Comparison of ENCODE assay signal across 1 cellular context in the genomic region with DNA sequence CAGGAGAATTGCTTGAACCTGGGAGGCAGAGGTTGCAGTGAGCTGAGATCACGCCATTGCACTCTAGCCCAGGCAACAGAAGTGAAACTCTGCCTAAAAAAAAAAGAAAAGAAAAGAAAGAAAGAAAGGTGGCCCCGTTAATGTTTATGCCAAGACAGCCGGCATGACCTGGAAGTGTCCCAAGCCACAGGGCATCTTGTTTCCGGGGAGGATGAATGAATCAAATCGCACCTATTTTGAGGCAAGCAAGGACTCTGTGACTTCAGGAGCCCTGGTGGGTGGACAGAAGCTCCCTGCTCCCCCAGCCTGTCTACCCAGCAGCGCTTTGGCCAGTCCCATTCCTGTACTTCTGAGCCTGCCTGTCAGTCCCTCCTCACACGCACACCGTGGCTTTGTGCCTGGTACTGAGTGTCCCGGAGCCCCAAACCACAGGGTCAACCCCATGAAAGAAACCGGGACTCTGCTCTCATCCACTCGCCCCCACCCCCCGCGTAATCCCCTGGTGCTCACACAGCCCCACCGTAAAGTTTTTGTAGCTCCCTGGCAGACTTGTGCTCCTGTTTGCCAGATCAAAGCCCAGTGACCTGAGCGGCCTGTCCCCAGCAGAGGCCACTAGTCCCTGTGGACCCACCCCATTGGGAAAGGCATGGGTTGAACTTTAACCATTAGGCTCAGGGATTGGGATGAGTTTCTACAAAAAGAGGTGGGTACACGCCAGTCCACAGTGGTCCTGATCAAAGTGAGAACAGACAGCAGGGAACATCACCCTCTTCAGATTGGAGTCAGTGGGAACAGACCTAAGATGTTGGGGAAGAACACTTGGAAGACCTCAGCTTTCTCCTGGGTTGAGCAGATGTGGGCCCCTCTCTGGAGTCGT.
TF ChIP-seq lines count a peak whose summit lies in the region.

No MANE protein-coding gene starts in this region.

TF ChIP-seq in HepG2, 621 proteins besides CTCF, POLR2A, EP300 and RAD21 (continued from another document):
- TF ChIP-seq, protein P1, sequence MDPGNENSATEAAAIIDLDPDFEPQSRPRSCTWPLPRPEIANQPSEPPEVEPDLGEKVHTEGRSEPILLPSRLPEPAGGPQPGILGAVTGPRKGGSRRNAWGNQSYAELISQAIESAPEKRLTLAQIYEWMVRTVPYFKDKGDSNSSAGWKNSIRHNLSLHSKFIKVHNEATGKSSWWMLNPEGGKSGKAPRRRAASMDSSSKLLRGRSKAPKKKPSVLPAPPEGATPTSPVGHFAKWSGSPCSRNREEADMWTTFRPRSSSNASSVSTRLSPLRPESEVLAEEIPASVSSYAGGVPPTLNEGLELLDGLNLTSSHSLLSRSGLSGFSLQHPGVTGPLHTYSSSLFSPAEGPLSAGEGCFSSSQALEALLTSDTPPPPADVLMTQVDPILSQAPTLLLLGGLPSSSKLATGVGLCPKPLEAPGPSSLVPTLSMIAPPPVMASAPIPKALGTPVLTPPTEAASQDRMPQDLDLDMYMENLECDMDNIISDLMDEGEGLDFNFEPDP (CRISPR knock-in tag; conservative IDR thresholded peaks at IDR 0.05) = no peak
- no peak for TF ChIP-seq JUNB (CRISPR knock-in tag; IDR thresholded peaks at IDR 0.05; ENCODE audit: borderline replicate concordance)
- TF ChIP-seq SMYD3 (CRISPR knock-in tag; IDR thresholded peaks at IDR 0.05) = peak; percentile 87; the same call in 1 of the 2 replicates
- peak; percentile 49; the same call in 1 of the 2 replicates for TF ChIP-seq ZNF142 (CRISPR knock-in tag; IDR thresholded peaks at IDR 0.05)
- TF ChIP-seq ZZZ3 (CRISPR knock-in tag; IDR thresholded peaks at IDR 0.05; ENCODE audit: borderline replicate concordance) = no peak
- TF ChIP-seq CBX5 (CRISPR knock-in tag; IDR thresholded peaks at IDR 0.05; ENCODE audit: borderline replicate concordance) = peak; percentile 57; the same call in 1 of the 2 replicates
- TF ChIP-seq ZNF644 (CRISPR knock-in tag; IDR thresholded peaks at IDR 0.05; ENCODE audit: low read depth) = peak; percentile 95
- TF ChIP-seq ATF7 (IDR thresholded peaks at IDR 0.05) = 0 out of 2 replicates have a peak, but pooled peaks have one; percentile 5
- TF ChIP-seq ATF7 (CRISPR knock-in tag; IDR thresholded peaks at IDR 0.05) = no peak
- peak; percentile 75; the same call in 1 of the 2 replicates for TF ChIP-seq ZNF17 (CRISPR knock-in tag; IDR thresholded peaks at IDR 0.05)
- no peak for TF ChIP-seq ZKSCAN1 (IDR thresholded peaks at IDR 0.05; ENCODE audit: low read length)
- TF ChIP-seq XBP1 (CRISPR knock-in tag; IDR thresholded peaks at IDR 0.05) = 0 out of 2 replicates have a peak, but pooled peaks have one; percentile 36
- no peak for TF ChIP-seq RBM39 (IDR thresholded peaks at IDR 0.05; ENCODE audit: low read depth, low read length, poor library complexity, severe bottlenecking)
- peak; percentile 55; the same call in 1 of the 2 replicates for TF ChIP-seq IRX3 (CRISPR knock-in tag; IDR thresholded peaks at IDR 0.05; ENCODE audit: borderline replicate concordance, low read depth)
- peak; percentile 73; the same call in 1 of the 2 replicates for TF ChIP-seq ZNF124 (CRISPR knock-in tag; IDR thresholded peaks at IDR 0.05)
- peak; percentile 60; the same call in 1 of the 2 replicates for TF ChIP-seq ZNF746 (CRISPR knock-in tag; IDR thresholded peaks at IDR 0.05)
- TF ChIP-seq, protein P2, sequence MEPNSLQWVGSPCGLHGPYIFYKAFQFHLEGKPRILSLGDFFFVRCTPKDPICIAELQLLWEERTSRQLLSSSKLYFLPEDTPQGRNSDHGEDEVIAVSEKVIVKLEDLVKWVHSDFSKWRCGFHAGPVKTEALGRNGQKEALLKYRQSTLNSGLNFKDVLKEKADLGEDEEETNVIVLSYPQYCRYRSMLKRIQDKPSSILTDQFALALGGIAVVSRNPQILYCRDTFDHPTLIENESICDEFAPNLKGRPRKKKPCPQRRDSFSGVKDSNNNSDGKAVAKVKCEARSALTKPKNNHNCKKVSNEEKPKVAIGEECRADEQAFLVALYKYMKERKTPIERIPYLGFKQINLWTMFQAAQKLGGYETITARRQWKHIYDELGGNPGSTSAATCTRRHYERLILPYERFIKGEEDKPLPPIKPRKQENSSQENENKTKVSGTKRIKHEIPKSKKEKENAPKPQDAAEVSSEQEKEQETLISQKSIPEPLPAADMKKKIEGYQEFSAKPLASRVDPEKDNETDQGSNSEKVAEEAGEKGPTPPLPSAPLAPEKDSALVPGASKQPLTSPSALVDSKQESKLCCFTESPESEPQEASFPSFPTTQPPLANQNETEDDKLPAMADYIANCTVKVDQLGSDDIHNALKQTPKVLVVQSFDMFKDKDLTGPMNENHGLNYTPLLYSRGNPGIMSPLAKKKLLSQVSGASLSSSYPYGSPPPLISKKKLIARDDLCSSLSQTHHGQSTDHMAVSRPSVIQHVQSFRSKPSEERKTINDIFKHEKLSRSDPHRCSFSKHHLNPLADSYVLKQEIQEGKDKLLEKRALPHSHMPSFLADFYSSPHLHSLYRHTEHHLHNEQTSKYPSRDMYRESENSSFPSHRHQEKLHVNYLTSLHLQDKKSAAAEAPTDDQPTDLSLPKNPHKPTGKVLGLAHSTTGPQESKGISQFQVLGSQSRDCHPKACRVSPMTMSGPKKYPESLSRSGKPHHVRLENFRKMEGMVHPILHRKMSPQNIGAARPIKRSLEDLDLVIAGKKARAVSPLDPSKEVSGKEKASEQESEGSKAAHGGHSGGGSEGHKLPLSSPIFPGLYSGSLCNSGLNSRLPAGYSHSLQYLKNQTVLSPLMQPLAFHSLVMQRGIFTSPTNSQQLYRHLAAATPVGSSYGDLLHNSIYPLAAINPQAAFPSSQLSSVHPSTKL (CRISPR knock-in tag; IDR thresholded peaks at IDR 0.05) = peak; percentile 64
- TF ChIP-seq ZXDC (CRISPR knock-in tag; IDR thresholded peaks at IDR 0.05) = peak; percentile 52; the same call in 1 of the 2 replicates
- peak; percentile 81; the same call in 1 of the 2 replicates for TF ChIP-seq TMF1 (CRISPR knock-in tag; IDR thresholded peaks at IDR 0.05; ENCODE audit: low read depth)
- TF ChIP-seq FOXM1 (CRISPR knock-in tag; IDR thresholded peaks at IDR 0.05) = no peak
TF ChIP-seq in HepG2: peak in this region for 277.
